Comparison of ENCODE assay signal across 25 cellular contexts in the genomic region with DNA sequence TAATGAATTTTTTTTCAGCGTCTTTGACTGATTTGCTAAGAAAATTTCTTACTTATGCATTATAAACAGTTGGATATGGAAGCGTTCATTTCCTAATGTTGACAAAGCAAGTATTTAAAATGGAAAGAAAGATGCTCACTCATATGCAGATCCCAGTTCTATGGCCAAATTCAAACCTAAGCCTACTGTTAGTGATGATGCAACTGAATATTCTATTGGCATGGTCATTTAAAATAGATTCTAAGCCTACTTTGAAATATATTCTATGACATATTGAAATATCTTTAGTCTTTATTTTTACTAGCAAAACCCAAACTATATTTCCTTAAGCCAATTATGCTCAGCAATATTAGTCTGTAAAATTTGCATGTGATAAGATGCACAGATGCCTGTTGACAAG.
"Had no signal": no experiment of that assay in that cellular context is flagged by ENCODE, and none has a peak within 500 bp of the region (broad histone marks: within the 10 kb centered on the region; RNA-seq: fewer than 3 reads in every experiment).

No MANE protein-coding gene starts in this region.

- ATAC-seq: activated CD8-positive, alpha-beta T cell treated with anti-CD3 and anti-CD28 coated beads, Interleukin-2, amount 10 ng/mL, durations not matched to agents 7 days and 5 days; gastroesophageal sphincter had no signal

- FAIRE-seq: endothelial cell of umbilical vein had no signal

- H3K27ac ChIP-seq: ascending aorta, cardiac muscle cell, colonic mucosa, esophagus squamous epithelium, gastroesophageal sphincter had no signal

- H3K27me3 ChIP-seq: ascending aorta, breast epithelium, cardiac muscle cell, colonic mucosa, esophagus squamous epithelium, gastroesophageal sphincter had no signal

- H3K36me3 ChIP-seq: breast epithelium, colonic mucosa had no signal

- H3K4me3 ChIP-seq: ascending aorta, breast epithelium, cardiac muscle cell, colonic mucosa, esophagus squamous epithelium, gastroesophageal sphincter had no signal

- DNase-seq: activated CD4-positive, alpha-beta memory T cell treated with anti-CD3 and anti-CD28 coated beads for 36 hours; activated CD4-positive, alpha-beta T cell treated with anti-CD3 and anti-CD28 coated beads for 36 hours; activated CD4-positive, alpha-beta T cell treated with anti-CD3 and anti-CD28 coated beads, Interleukin-2, amount 10 ng/mL, durations not matched to agents 24 days and 14 days; activated CD4-positive, CD25-positive, alpha-beta regulatory T cell; activated CD4-positive, CD25-positive, alpha-beta regulatory T cell treated with anti-CD3 and anti-CD28 coated beads, Interleukin-2, amount 50 U/mL, for 72 hours; activated CD8-positive, alpha-beta memory T cell treated with anti-CD3 and anti-CD28 coated beads, Interleukin-2, amount 10 ng/mL, durations not matched to agents 7 days and 5 days; activated CD8-positive, alpha-beta memory T cell treated with anti-CD3 and anti-CD28 coated beads, Interleukin-2, amount 50 U/mL, for 48 hours; activated CD8-positive, alpha-beta T cell treated with anti-CD3 and anti-CD28 coated beads, Interleukin-2, amount 10 ng/mL, durations not matched to agents 7 days and 5 days; activated gamma-delta T cell; activated naive CD4-positive, alpha-beta T cell; activated naive CD4-positive, alpha-beta T cell treated with anti-CD3 and anti-CD28 coated beads, Interleukin-2, amount 10 ng/mL, durations not matched to agents 7 days and 5 days; activated naive CD8-positive, alpha-beta T cell treated with anti-CD3 and anti-CD28 coated beads, Interleukin-2, amount 10 ng/mL, durations not matched to agents 7 days and 5 days; activated T-cell treated with anti-CD3 and anti-CD28 coated beads for 4 hours; activated T-cell treated with anti-CD3 and anti-CD28 coated beads, Interleukin-2, amount 50 U/mL, for 24 hours; central memory CD4-positive, alpha-beta T cell; cerebellar nuclear complex; colonic mucosa; effector CD8-positive, alpha-beta T cell; esophagus squamous epithelium; foreskin melanocyte had no signal

- H3K4me1 ChIP-seq: breast epithelium, colonic mucosa had no signal

- H3K9me3 ChIP-seq: ascending aorta, breast epithelium, colonic mucosa, gastroesophageal sphincter had no signal
